Comparison of ENCODE assay signal across 1 cellular context in genomic region chr5:143629871-143630658, GRCh38.
A peak's percentile ranks its signal among the peaks of the same experiment; 100 is the strongest.
TF ChIP-seq lines count a peak whose summit lies in the region.

No MANE protein-coding gene starts in this region.

TF ChIP-seq in HepG2, 621 proteins besides CTCF, POLR2A, EP300 and RAD21 (continued from another document and continues in another):
- no peak for TF ChIP-seq TEF (CRISPR knock-in tag; IDR thresholded peaks at IDR 0.05)
- no peak for TF ChIP-seq ZHX1 (CRISPR knock-in tag; IDR thresholded peaks at IDR 0.05; ENCODE audit: low read depth)
- TF ChIP-seq MNT (IDR thresholded peaks at IDR 0.05) = no peak
- no peak for TF ChIP-seq CENPX (CRISPR knock-in tag; IDR thresholded peaks at IDR 0.05)
- TF ChIP-seq TFDP1 (CRISPR knock-in tag; IDR thresholded peaks at IDR 0.05; ENCODE audit: borderline replicate concordance) = no peak
- no peak for TF ChIP-seq MAFK (conservative IDR thresholded peaks at IDR 0.05 in 1 of 2, IDR thresholded peaks at IDR 0.05 in 1 of 2; ENCODE audit: low read length in 2 of 2)
- no peak for TF ChIP-seq WIZ (CRISPR knock-in tag; IDR thresholded peaks at IDR 0.05)
- no peak for TF ChIP-seq ZNF33B (CRISPR knock-in tag; IDR thresholded peaks at IDR 0.05)
- TF ChIP-seq ZNF580 (CRISPR knock-in tag; IDR thresholded peaks at IDR 0.05; ENCODE audit: borderline replicate concordance, low read depth) = no peak
- TF ChIP-seq ZBTB21 (CRISPR knock-in tag; IDR thresholded peaks at IDR 0.05) = peak; percentile 94
- TF ChIP-seq USF2 (IDR thresholded peaks at IDR 0.05; ENCODE audit: low read depth, low read length) = no peak
- no peak for TF ChIP-seq USF2 (CRISPR knock-in tag; IDR thresholded peaks at IDR 0.05; ENCODE audit: borderline replicate concordance)
- TF ChIP-seq ZNF704 (CRISPR knock-in tag; IDR thresholded peaks at IDR 0.05; ENCODE audit: borderline replicate concordance) = no peak
- no peak for TF ChIP-seq PAX8 (CRISPR knock-in tag; IDR thresholded peaks at IDR 0.05; ENCODE audit: borderline replicate concordance)
- TF ChIP-seq ZNF329 (CRISPR knock-in tag; IDR thresholded peaks at IDR 0.05; ENCODE audit: low read depth) = no peak
- TF ChIP-seq RNF2 (conservative IDR thresholded peaks at IDR 0.05; ENCODE audit: low read depth) = no peak
- no peak for TF ChIP-seq ZNF225 (CRISPR knock-in tag; IDR thresholded peaks at IDR 0.05)
- TF ChIP-seq KMT2B (CRISPR knock-in tag; IDR thresholded peaks at IDR 0.05) = peak; percentile 30; the same call in 1 of the 2 replicates
- no peak for TF ChIP-seq TOPORS (CRISPR knock-in tag; IDR thresholded peaks at IDR 0.05)
- TF ChIP-seq ZNF670 (CRISPR knock-in tag; IDR thresholded peaks at IDR 0.05; ENCODE audit: borderline replicate concordance) = no peak
- no peak for TF ChIP-seq CHCHD3 (CRISPR knock-in tag; IDR thresholded peaks at IDR 0.05)
- TF ChIP-seq HNRNPLL (IDR thresholded peaks at IDR 0.05; ENCODE audit: low read depth, low read length, poor library complexity, severe bottlenecking) = no peak
- no peak for TF ChIP-seq ZSCAN29 (CRISPR knock-in tag; conservative IDR thresholded peaks at IDR 0.05)
- no peak for TF ChIP-seq ZXDC (CRISPR knock-in tag; IDR thresholded peaks at IDR 0.05)
- TF ChIP-seq SKIL (CRISPR knock-in tag; IDR thresholded peaks at IDR 0.05; ENCODE audit: borderline replicate concordance) = no peak
- no peak for TF ChIP-seq BCL3 (CRISPR knock-in tag; IDR thresholded peaks at IDR 0.05)
- no peak for TF ChIP-seq ZFY (CRISPR knock-in tag; IDR thresholded peaks at IDR 0.05)
- TF ChIP-seq SYNCRIP (IDR thresholded peaks at IDR 0.05; ENCODE audit: insufficient read depth, low read depth, low read length) = no peak
- no peak for TF ChIP-seq RFX5 (IDR thresholded peaks at IDR 0.05; ENCODE audit: low read depth, low read length)
- TF ChIP-seq TBL1XR1 (IDR thresholded peaks at IDR 0.05; ENCODE audit: borderline replicate concordance, low read length, partially characterized antibody) = no peak
- TF ChIP-seq PCBP1 (IDR thresholded peaks at IDR 0.05; ENCODE audit: borderline replicate concordance, low read depth, low read length) = no peak
- TF ChIP-seq MLLT10 (CRISPR knock-in tag; IDR thresholded peaks at IDR 0.05) = no peak
- TF ChIP-seq ZFP41 (CRISPR knock-in tag; IDR thresholded peaks at IDR 0.05; ENCODE audit: borderline replicate concordance) = no peak
- TF ChIP-seq NAIF1 (CRISPR knock-in tag; IDR thresholded peaks at IDR 0.05; ENCODE audit: borderline replicate concordance) = no peak
- no peak for TF ChIP-seq ZNF350 (CRISPR knock-in tag; IDR thresholded peaks at IDR 0.05; ENCODE audit: borderline replicate concordance, low read depth)
- TF ChIP-seq ARID3A (IDR thresholded peaks at IDR 0.05; ENCODE audit: low read depth, low read length) = no peak
- no peak for TF ChIP-seq RBM22 (optimal IDR thresholded peaks at IDR 0.05; ENCODE audit: low read length)
- peak; percentile 79 for TF ChIP-seq CREM (IDR thresholded peaks at IDR 0.05)
- no peak for TF ChIP-seq CREM (CRISPR knock-in tag; IDR thresholded peaks at IDR 0.05)
- TF ChIP-seq ZNF747 (CRISPR knock-in tag; IDR thresholded peaks at IDR 0.05; ENCODE audit: borderline replicate concordance) = no peak
- no peak for TF ChIP-seq PLRG1 (conservative IDR thresholded peaks at IDR 0.05)
- no peak for TF ChIP-seq NFRKB (IDR thresholded peaks at IDR 0.05)
- no peak for TF ChIP-seq MAF1 (CRISPR knock-in tag; IDR thresholded peaks at IDR 0.05; ENCODE audit: borderline replicate concordance)
- TF ChIP-seq ZNF841 (CRISPR knock-in tag; IDR thresholded peaks at IDR 0.05; ENCODE audit: borderline replicate concordance) = no peak
- no peak for TF ChIP-seq NR2F2 (IDR thresholded peaks at IDR 0.05; ENCODE audit: borderline replicate concordance, low read depth)
- TF ChIP-seq ZNF780A (CRISPR knock-in tag; IDR thresholded peaks at IDR 0.05) = no peak
- no peak for TF ChIP-seq ZNF484 (CRISPR knock-in tag; IDR thresholded peaks at IDR 0.05; ENCODE audit: borderline replicate concordance, low read depth)
- TF ChIP-seq FOXP1 (IDR thresholded peaks at IDR 0.05) = no peak
- TF ChIP-seq FOXP1 (CRISPR knock-in tag; IDR thresholded peaks at IDR 0.05) = peak; percentile 84; the same call in 1 of the 2 replicates
- no peak for TF ChIP-seq ZNF878 (CRISPR knock-in tag; IDR thresholded peaks at IDR 0.05)
